ENCODE assay signal across 8 cellular contexts in genomic region chr1:26280333-26281042, GRCh38. TPM values are rescaled to one million over a fixed set of nuclear protein-coding genes. Genes with fewer than 3 reads are reported as not detected.
DNase-seq lines count a peak whose midpoint lies in the region; ATAC-seq and TF ChIP-seq lines count a peak whose summit lies in the region.

No MANE protein-coding gene starts in this region.

- DNase-seq in A172 (ENCODE audit: low spot score) (peak; percentile 61), NCI-H345 treated with DMSO at 0.1 percent for 48 hours (lab: John Stamatoyannopoulos, UW; ENCODE audit: unreplicated experiment) (no peak), middle frontal gyrus (ENCODE audit: extremely low spot score, low spot score) (no peak)
- DNase-seq in naive thymus-derived CD8-positive, alpha-beta T cell: no peak

- H3K4me1 Mint-ChIP-seq in naive thymus-derived CD8-positive, alpha-beta T cell: peaks cover 49 to 94% (median 89%) of the 10 kb centered on the region in 4 donors

- peaks cover 6% of the 10 kb centered on the region for H3K4me1 ChIP-seq in endocrine pancreas (ENCODE audit: control insufficient read depth, insufficient read depth, low read length)

- peak overlapping the region; percentile 86 to 95 (median 93) for H3K4me3 Mint-ChIP-seq in naive thymus-derived CD8-positive, alpha-beta T cell

- H3K36me3 Mint-ChIP-seq in naive thymus-derived CD8-positive, alpha-beta T cell: peaks cover 0 to 27% (median 8%) of the 10 kb centered on the region in 3 donors

- POLR2A ChIA-PET in naive thymus-derived CD8-positive, alpha-beta T cell (lab: Charles Lee): interaction anchor here (0.8 to 30.4 kb wide), 13 partner anchors 9 to 152 kb away, joined by 3 to 2161 read pairs (median 7); partner anchors contain the start of genes CD52, CEP85, DHDDS and UBXN11

- H3K27me3 Mint-ChIP-seq in naive thymus-derived CD8-positive, alpha-beta T cell: no peaks in the 10 kb centered on the region

- peak overlapping the region; percentile 89 to 100 (median 96) for H3K27ac Mint-ChIP-seq in naive thymus-derived CD8-positive, alpha-beta T cell

- H3K4me3 ChIP-seq in endocrine pancreas (ENCODE audit: control insufficient read depth, insufficient read depth, low read length): no peak overlapping the region

- ATAC-seq in GM21515 (IDR thresholded peaks at IDR 0.05; ENCODE audit: unreplicated experiment) (peak; percentile 2), SK-N-SH treated with all-trans-retinoic acid at 6 μM for 48 hours (0 out of 3 replicates have a peak, but pooled peaks have one; percentile 2), HG03159 (IDR thresholded peaks at IDR 0.05; ENCODE audit: unreplicated experiment) (no peak)
- ATAC-seq in naive thymus-derived CD8-positive, alpha-beta T cell: no peak

- no peaks in the 10 kb centered on the region for H3K9me3 Mint-ChIP-seq in naive thymus-derived CD8-positive, alpha-beta T cell

- no peaks in the 10 kb centered on the region for H3K36me3 ChIP-seq in endocrine pancreas (ENCODE audit: control insufficient read depth, insufficient read depth, low read length)

- no peaks in the 10 kb centered on the region for H3K9me3 ChIP-seq in endocrine pancreas (ENCODE audit: control insufficient read depth, low read length)

- no peaks in the 10 kb centered on the region for H3K27me3 ChIP-seq in endocrine pancreas (ENCODE audit: control insufficient read depth, insufficient read depth, low read length)

- peak overlapping the region; percentile 61 for H3K9ac ChIP-seq in endocrine pancreas (ENCODE audit: control insufficient read depth, insufficient read depth, low read length)

TF ChIP-seq in SK-N-SH treated with all-trans-retinoic acid at 6 μM for 48 hours, 23 proteins besides CTCF, POLR2A, EP300 and RAD21:
- TF ChIP-seq SNAI2 (CRISPR knock-in tag; IDR thresholded peaks at IDR 0.05): no peak
- TF ChIP-seq ARNTL (CRISPR knock-in tag; IDR thresholded peaks at IDR 0.05; ENCODE audit: borderline replicate concordance, low read depth): no peak
- no peak for TF ChIP-seq TSHZ2 (CRISPR knock-in tag; IDR thresholded peaks at IDR 0.05)
- TF ChIP-seq TCF4 (CRISPR knock-in tag; IDR thresholded peaks at IDR 0.05; ENCODE audit: borderline replicate concordance): no peak
- no peak for TF ChIP-seq ZNF565 (CRISPR knock-in tag; conservative IDR thresholded peaks at IDR 0.05; ENCODE audit: low read depth)

RNA-seq across cellular contexts. Expression of gene SH3BGRL3, which starts 0.6 kb away (rescaled TPM):
- 71.8 and 77.5 TPM in 2 replicates for total RNA-seq in A172 (2014; rRNA removed; shearing (Covaris generic))
- 100 to 1,000 TPM; 250 to 255 TPM for total RNA-seq in naive thymus-derived CD8-positive, alpha-beta T cell
- 100 to 1,000 TPM; 805 to 925 (median 916) TPM for polyA plus RNA-seq in naive thymus-derived CD8-positive, alpha-beta T cell

RNA-seq across cellular contexts. Expression of gene UBXN11, which starts 25.9 kb away (rescaled TPM):
- 2.9 and 7.6 TPM in 2 replicates for total RNA-seq in A172 (2014; rRNA removed; shearing (Covaris generic))
- 100 to 1,000 TPM; 121 to 129 TPM for total RNA-seq in naive thymus-derived CD8-positive, alpha-beta T cell
- 10 to 100 TPM in 2 of 3 donors, 1 to 10 TPM in 1; 9.1 to 14.7 (median 12.4) TPM for polyA plus RNA-seq in naive thymus-derived CD8-positive, alpha-beta T cell

RNA-seq across cellular contexts. Expression of gene CD52, which starts 37.3 kb away (rescaled TPM):
- not detected in 2 replicates for total RNA-seq in A172 (2014; rRNA removed; shearing (Covaris generic))
- 100 to 1,000 TPM; 772 to 847 TPM for total RNA-seq in naive thymus-derived CD8-positive, alpha-beta T cell
- 1,000 to 10,000 TPM; 6,330 to 6,863 (median 6,804) TPM for polyA plus RNA-seq in naive thymus-derived CD8-positive, alpha-beta T cell

RNA-seq across cellular contexts. Expression of gene CEP85, which starts 46.5 kb away (rescaled TPM):
- 13.4 and 18.0 TPM in 2 replicates for total RNA-seq in A172 (2014; rRNA removed; shearing (Covaris generic))
- 10 to 100 TPM; 18.8 to 21.9 TPM for total RNA-seq in naive thymus-derived CD8-positive, alpha-beta T cell
- polyA plus RNA-seq in naive thymus-derived CD8-positive, alpha-beta T cell: 1 to 10 TPM; 3.9 to 9.8 (median 5.1) TPM

Comparison
In these comparisons a context has a peak if more than half of its experiments do, and no peak if none do; other contexts are left out.
1. ATAC-seq: peak in GM21515 (single experiment) and SK-N-SH treated with all-trans-retinoic acid at 6 μM for 48 hours (single experiment); none in naive thymus-derived CD8-positive, alpha-beta T cell (0 of 2) and HG03159 (single experiment).
2. RNA of gene UBXN11, which starts 25.9 kb away (total RNA-seq): 121 to 129 TPM in naive thymus-derived CD8-positive, alpha-beta T cell; 2.9 to 7.6 TPM in A172; every median in the first group is over 10 times any median in the second.
3. RNA of gene CD52, which starts 37.3 kb away (total RNA-seq): 772 to 847 TPM in naive thymus-derived CD8-positive, alpha-beta T cell; not detected in A172; every median in the first group is over 100 times any median in the second.